ENCODE assay signal across 1 cellular context in the genomic region with DNA sequence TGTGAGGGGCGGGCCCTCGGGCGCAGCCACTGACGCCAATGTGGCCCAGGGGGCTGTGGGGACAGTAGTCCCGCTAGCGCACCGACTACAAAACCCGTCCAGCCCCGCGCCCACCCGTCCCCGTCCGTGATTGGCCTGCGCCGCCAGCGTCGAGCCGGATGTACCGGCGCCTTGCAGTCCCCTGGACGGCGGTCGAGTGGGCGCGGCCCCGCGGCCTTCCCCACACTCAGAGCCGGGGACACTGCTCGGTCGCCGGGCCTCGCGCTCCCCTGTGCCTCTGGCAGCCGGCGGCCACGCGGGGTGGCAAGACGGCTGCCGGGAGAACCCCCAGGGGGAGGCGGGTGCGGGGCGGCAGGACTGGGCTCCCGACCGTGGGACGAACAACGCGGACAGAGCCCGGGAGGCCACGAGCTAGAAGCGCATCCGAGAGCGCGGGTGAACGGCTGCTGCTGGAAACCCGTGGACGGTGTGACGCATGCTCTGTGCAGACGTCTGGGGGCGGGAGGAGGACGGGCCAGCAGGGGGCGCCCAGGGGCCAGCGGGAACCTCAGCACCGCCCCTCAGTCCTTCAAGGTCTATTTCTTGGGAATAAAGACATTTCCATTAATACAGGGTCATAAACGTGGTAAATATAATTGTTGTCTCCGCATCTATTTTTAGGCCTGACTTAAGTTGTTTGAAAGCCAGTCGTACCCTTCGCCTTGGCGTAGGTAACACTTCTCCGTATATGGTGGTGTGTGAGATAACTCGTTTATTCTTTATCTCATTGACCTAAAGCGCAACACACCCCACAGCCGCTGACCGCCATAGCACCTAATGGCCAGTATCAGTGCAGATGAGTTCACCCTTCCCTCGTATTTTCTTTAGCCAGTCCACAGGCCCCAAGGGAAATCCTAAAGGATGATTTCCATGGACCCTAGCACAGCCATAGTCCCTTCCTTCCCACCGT.
TF ChIP-seq lines count a peak whose summit lies in the region.

No MANE protein-coding gene starts in this region.

TF ChIP-seq in GM12878, 131 proteins besides CTCF, POLR2A, EP300 and RAD21 (continued from another document and continues in another):
- TF ChIP-seq, protein P1, sequence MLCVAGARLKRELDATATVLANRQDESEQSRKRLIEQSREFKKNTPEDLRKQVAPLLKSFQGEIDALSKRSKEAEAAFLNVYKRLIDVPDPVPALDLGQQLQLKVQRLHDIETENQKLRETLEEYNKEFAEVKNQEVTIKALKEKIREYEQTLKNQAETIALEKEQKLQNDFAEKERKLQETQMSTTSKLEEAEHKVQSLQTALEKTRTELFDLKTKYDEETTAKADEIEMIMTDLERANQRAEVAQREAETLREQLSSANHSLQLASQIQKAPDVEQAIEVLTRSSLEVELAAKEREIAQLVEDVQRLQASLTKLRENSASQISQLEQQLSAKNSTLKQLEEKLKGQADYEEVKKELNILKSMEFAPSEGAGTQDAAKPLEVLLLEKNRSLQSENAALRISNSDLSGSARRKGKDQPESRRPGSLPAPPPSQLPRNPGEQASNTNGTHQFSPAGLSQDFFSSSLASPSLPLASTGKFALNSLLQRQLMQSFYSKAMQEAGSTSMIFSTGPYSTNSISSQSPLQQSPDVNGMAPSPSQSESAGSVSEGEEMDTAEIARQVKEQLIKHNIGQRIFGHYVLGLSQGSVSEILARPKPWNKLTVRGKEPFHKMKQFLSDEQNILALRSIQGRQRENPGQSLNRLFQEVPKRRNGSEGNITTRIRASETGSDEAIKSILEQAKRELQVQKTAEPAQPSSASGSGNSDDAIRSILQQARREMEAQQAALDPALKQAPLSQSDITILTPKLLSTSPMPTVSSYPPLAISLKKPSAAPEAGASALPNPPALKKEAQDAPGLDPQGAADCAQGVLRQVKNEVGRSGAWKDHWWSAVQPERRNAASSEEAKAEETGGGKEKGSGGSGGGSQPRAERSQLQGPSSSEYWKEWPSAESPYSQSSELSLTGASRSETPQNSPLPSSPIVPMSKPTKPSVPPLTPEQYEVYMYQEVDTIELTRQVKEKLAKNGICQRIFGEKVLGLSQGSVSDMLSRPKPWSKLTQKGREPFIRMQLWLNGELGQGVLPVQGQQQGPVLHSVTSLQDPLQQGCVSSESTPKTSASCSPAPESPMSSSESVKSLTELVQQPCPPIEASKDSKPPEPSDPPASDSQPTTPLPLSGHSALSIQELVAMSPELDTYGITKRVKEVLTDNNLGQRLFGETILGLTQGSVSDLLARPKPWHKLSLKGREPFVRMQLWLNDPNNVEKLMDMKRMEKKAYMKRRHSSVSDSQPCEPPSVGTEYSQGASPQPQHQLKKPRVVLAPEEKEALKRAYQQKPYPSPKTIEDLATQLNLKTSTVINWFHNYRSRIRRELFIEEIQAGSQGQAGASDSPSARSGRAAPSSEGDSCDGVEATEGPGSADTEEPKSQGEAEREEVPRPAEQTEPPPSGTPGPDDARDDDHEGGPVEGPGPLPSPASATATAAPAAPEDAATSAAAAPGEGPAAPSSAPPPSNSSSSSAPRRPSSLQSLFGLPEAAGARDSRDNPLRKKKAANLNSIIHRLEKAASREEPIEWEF (IDR thresholded peaks at IDR 0.05; ENCODE audit: insufficient replicate concordance, low read depth, low read length): no peak
- TF ChIP-seq, protein P2, sequence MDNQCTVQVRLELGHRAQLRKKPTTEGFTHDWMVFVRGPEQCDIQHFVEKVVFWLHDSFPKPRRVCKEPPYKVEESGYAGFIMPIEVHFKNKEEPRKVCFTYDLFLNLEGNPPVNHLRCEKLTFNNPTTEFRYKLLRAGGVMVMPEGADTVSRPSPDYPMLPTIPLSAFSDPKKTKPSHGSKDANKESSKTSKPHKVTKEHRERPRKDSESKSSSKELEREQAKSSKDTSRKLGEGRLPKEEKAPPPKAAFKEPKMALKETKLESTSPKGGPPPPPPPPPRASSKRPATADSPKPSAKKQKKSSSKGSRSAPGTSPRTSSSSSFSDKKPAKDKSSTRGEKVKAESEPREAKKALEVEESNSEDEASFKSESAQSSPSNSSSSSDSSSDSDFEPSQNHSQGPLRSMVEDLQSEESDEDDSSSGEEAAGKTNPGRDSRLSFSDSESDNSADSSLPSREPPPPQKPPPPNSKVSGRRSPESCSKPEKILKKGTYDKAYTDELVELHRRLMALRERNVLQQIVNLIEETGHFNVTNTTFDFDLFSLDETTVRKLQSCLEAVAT (IDR thresholded peaks at IDR 0.05): no peak
- TF ChIP-seq MEF2B (IDR thresholded peaks at IDR 0.05; ENCODE audit: partially characterized antibody, poor library complexity, severe bottlenecking) (peak; percentile 29), ZNF207 (IDR thresholded peaks at IDR 0.05; ENCODE audit: borderline replicate concordance) (peak; percentile 92), GABPA (IDR thresholded peaks at IDR 0.05; ENCODE audit: low read depth) (peak; percentile 73), SIX5 (IDR thresholded peaks at IDR 0.05; ENCODE audit: low read depth, low read length, severe bottlenecking) (peak; percentile 91), RELA (IDR thresholded peaks at IDR 0.05; ENCODE audit: borderline replicate concordance, partially characterized antibody) (peak; percentile 79), CBX3 (IDR thresholded peaks at IDR 0.05; ENCODE audit: borderline replicate concordance, low read depth) (no peak), IRF4 (IDR thresholded peaks at IDR 0.05; ENCODE audit: low read depth, low read length) (no peak), TAF1 (IDR thresholded peaks at IDR 0.05; ENCODE audit: borderline replicate concordance, low read depth, low read length) (peak; percentile 64; the same call in 1 of the 2 replicates), BRCA1 (IDR thresholded peaks at IDR 0.05; ENCODE audit: low read depth, low read length) (no peak), ZNF217 (IDR thresholded peaks at IDR 0.05) (no peak), ZNF24 (IDR thresholded peaks at IDR 0.05) (no peak), NR2C1 (IDR thresholded peaks at IDR 0.05) (peak; percentile 46; the same call in 1 of the 2 replicates), ETV6 (conservative IDR thresholded peaks at IDR 0.05 in 1 of 2, IDR thresholded peaks at IDR 0.05 in 1 of 2; ENCODE audit: borderline replicate concordance in 1 of 2, low read depth in 1 of 2) (no peak), TARDBP (IDR thresholded peaks at IDR 0.05; ENCODE audit: borderline replicate concordance) (peak; percentile 88; the same call in 1 of the 2 replicates), HCFC1 (IDR thresholded peaks at IDR 0.05; ENCODE audit: low read length) (peak; percentile 94), SREBF1 (IDR thresholded peaks at IDR 0.05; ENCODE audit: low read length) (peak; percentile 71; the same call in 1 of the 2 replicates), NBN (IDR thresholded peaks at IDR 0.05) (peak; percentile 50; the same call in 1 of the 2 replicates), MYB (IDR thresholded peaks at IDR 0.05; ENCODE audit: borderline replicate concordance, low read depth, low read length) (no peak), ZBED1 (IDR thresholded peaks at IDR 0.05; ENCODE audit: borderline replicate concordance) (0 out of 2 replicates have a peak, but pooled peaks have one; percentile 18), SREBF2 (IDR thresholded peaks at IDR 0.05; ENCODE audit: low read length) (no peak), ZNF274 (IDR thresholded peaks at IDR 0.05; ENCODE audit: insufficient read depth, insufficient read length) (no peak), SUZ12 (IDR thresholded peaks at IDR 0.05; ENCODE audit: unreplicated experiment) (no peak), RB1 (IDR thresholded peaks at IDR 0.05; ENCODE audit: borderline replicate concordance) (peak; percentile 94; the same call in 1 of the 2 replicates), MEF2A (IDR thresholded peaks at IDR 0.05; ENCODE audit: insufficient read depth, low read depth, low read length) (no peak), CHD2 (IDR thresholded peaks at IDR 0.05; ENCODE audit: borderline replicate concordance, low read depth, low read length) (peak; percentile 93), IKZF2 (IDR thresholded peaks at IDR 0.05) (peak in 1 of 2 experiments; percentile 35; a peak in 1 of 4 replicates), MTA2 (IDR thresholded peaks at IDR 0.05; ENCODE audit: low read depth) (no peak), EED (IDR thresholded peaks at IDR 0.05; ENCODE audit: low read depth) (no peak)
- TF ChIP-seq, protein P3, sequence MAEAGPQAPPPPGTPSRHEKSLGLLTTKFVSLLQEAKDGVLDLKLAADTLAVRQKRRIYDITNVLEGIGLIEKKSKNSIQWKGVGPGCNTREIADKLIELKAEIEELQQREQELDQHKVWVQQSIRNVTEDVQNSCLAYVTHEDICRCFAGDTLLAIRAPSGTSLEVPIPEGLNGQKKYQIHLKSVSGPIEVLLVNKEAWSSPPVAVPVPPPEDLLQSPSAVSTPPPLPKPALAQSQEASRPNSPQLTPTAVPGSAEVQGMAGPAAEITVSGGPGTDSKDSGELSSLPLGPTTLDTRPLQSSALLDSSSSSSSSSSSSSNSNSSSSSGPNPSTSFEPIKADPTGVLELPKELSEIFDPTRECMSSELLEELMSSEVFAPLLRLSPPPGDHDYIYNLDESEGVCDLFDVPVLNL (IDR thresholded peaks at IDR 0.05; ENCODE audit: low read depth, low read length): 0 out of 2 replicates have a peak, but pooled peaks have one; percentile 38
- TF ChIP-seq, protein P4, sequence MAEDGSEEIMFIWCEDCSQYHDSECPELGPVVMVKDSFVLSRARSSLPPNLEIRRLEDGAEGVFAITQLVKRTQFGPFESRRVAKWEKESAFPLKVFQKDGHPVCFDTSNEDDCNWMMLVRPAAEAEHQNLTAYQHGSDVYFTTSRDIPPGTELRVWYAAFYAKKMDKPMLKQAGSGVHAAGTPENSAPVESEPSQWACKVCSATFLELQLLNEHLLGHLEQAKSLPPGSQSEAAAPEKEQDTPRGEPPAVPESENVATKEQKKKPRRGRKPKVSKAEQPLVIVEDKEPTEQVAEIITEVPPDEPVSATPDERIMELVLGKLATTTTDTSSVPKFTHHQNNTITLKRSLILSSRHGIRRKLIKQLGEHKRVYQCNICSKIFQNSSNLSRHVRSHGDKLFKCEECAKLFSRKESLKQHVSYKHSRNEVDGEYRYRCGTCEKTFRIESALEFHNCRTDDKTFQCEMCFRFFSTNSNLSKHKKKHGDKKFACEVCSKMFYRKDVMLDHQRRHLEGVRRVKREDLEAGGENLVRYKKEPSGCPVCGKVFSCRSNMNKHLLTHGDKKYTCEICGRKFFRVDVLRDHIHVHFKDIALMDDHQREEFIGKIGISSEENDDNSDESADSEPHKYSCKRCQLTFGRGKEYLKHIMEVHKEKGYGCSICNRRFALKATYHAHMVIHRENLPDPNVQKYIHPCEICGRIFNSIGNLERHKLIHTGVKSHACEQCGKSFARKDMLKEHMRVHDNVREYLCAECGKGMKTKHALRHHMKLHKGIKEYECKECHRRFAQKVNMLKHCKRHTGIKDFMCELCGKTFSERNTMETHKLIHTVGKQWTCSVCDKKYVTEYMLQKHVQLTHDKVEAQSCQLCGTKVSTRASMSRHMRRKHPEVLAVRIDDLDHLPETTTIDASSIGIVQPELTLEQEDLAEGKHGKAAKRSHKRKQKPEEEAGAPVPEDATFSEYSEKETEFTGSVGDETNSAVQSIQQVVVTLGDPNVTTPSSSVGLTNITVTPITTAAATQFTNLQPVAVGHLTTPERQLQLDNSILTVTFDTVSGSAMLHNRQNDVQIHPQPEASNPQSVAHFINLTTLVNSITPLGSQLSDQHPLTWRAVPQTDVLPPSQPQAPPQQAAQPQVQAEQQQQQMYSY (CRISPR knock-in tag; IDR thresholded peaks at IDR 0.05): no peak
- TF ChIP-seq, protein P5, sequence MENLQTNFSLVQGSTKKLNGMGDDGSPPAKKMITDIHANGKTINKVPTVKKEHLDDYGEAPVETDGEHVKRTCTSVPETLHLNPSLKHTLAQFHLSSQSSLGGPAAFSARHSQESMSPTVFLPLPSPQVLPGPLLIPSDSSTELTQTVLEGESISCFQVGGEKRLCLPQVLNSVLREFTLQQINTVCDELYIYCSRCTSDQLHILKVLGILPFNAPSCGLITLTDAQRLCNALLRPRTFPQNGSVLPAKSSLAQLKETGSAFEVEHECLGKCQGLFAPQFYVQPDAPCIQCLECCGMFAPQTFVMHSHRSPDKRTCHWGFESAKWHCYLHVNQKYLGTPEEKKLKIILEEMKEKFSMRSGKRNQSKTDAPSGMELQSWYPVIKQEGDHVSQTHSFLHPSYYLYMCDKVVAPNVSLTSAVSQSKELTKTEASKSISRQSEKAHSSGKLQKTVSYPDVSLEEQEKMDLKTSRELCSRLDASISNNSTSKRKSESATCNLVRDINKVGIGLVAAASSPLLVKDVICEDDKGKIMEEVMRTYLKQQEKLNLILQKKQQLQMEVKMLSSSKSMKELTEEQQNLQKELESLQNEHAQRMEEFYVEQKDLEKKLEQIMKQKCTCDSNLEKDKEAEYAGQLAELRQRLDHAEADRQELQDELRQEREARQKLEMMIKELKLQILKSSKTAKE (IDR thresholded peaks at IDR 0.05; ENCODE audit: low read depth, poor library complexity, severe bottlenecking): no peak
- TF ChIP-seq, protein P6, sequence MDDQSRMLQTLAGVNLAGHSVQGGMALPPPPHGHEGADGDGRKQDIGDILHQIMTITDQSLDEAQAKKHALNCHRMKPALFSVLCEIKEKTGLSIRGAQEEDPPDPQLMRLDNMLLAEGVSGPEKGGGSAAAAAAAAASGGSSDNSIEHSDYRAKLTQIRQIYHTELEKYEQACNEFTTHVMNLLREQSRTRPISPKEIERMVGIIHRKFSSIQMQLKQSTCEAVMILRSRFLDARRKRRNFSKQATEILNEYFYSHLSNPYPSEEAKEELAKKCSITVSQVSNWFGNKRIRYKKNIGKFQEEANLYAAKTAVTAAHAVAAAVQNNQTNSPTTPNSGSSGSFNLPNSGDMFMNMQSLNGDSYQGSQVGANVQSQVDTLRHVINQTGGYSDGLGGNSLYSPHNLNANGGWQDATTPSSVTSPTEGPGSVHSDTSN (IDR thresholded peaks at IDR 0.05; ENCODE audit: insufficient replicate concordance, low read depth, low read length): peak; percentile 34
- TF ChIP-seq, protein P7, sequence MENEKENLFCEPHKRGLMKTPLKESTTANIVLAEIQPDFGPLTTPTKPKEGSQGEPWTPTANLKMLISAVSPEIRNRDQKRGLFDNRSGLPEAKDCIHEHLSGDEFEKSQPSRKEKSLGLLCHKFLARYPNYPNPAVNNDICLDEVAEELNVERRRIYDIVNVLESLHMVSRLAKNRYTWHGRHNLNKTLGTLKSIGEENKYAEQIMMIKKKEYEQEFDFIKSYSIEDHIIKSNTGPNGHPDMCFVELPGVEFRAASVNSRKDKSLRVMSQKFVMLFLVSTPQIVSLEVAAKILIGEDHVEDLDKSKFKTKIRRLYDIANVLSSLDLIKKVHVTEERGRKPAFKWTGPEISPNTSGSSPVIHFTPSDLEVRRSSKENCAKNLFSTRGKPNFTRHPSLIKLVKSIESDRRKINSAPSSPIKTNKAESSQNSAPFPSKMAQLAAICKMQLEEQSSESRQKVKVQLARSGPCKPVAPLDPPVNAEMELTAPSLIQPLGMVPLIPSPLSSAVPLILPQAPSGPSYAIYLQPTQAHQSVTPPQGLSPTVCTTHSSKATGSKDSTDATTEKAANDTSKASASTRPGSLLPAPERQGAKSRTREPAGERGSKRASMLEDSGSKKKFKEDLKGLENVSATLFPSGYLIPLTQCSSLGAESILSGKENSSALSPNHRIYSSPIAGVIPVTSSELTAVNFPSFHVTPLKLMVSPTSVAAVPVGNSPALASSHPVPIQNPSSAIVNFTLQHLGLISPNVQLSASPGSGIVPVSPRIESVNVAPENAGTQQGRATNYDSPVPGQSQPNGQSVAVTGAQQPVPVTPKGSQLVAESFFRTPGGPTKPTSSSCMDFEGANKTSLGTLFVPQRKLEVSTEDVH (IDR thresholded peaks at IDR 0.05; ENCODE audit: low read depth, partially characterized antibody): no peak
